ENCODE assay signal across 8 cellular contexts in genomic region chr2:181742908-181743722, GRCh38.
A peak's percentile ranks its signal among the peaks of the same experiment; 100 is the strongest.
DNase-seq lines count a peak whose midpoint lies in the region; ATAC-seq and TF ChIP-seq lines count a peak whose summit lies in the region.

No MANE protein-coding gene starts in this region.

- no peaks in the 10 kb centered on the region for H3K27me3 ChIP-seq in lower lobe of right lung (ENCODE audit: low read depth)
- no peaks in the 10 kb centered on the region for H3K27me3 ChIP-seq in upper lobe of left lung

- TF ChIP-seq POLR2A in upper lobe of left lung (IDR thresholded peaks at IDR 0.05): no peak

- H3K36me3 ChIP-seq in lower lobe of right lung (no peaks in the 10 kb centered on the region), upper lobe of left lung (no peaks in the 10 kb centered on the region)

- TF ChIP-seq CTCF in LNCaP clone FGC (IDR thresholded peaks at IDR 0.05; ENCODE audit: control insufficient read depth, extremely low read depth, insufficient read depth): peak; percentile 54
- TF ChIP-seq CTCF in RWPE1 (conservative IDR thresholded peaks at IDR 0.05; ENCODE audit: low read depth): peak; percentile 68
- TF ChIP-seq CTCF in coronary artery (IDR thresholded peaks at IDR 0.05): peak; percentile 49
- TF ChIP-seq CTCF in lower lobe of right lung (IDR thresholded peaks at IDR 0.05): peak; percentile 69
- TF ChIP-seq CTCF in upper lobe of left lung (IDR thresholded peaks at IDR 0.05): peak; percentile 52 to 75 (median 63)

- H3K4me1 ChIP-seq in lower lobe of right lung (peaks cover 7% of the 10 kb centered on the region), upper lobe of left lung (peaks cover 0 to 6% (median 2%) of the 10 kb centered on the region in 4 donors)

- H3K4me3 ChIP-seq in LNCaP clone FGC (ENCODE audit: low read depth, low read length): no peak overlapping the region
- no peak overlapping the region for H3K4me3 ChIP-seq in coronary artery
- no peak overlapping the region for H3K4me3 ChIP-seq in lower lobe of right lung
- H3K4me3 ChIP-seq in upper lobe of left lung: no peak overlapping the region

- H3K4me3 Mint-ChIP-seq in stimulated activated effector memory CD8-positive, alpha-beta T cell treated with anti-CD3 and anti-CD28 coated beads, Interleukin-12 subunit alpha, Interleukin-12 subunit beta, amount 100 ng/mL, for 72 hours: no peak overlapping the region

- CTCF ChIA-PET in RWPE1 (lab: Yijun Ruan, JAX): interaction anchor here (0.6 to 1.3 kb wide), 13 partner anchors 20 to 894 kb away, joined by 3 to 13 read pairs (median 4); no protein-coding TSS in a partner anchor

- H3K27ac Mint-ChIP-seq in stimulated activated effector memory CD8-positive, alpha-beta T cell treated with anti-CD3 and anti-CD28 coated beads, Interleukin-12 subunit alpha, Interleukin-12 subunit beta, amount 100 ng/mL, for 72 hours: no peak overlapping the region

- intact Hi-C loops in lower lobe of right lung (cut with DNase I): loop anchor here (10.0 kb wide), 2 partner anchors 162 to 342 kb away; no protein-coding TSS in a partner anchor

- H3K27ac ChIP-seq in RWPE1 (no peak overlapping the region), coronary artery (no peak overlapping the region), lower lobe of right lung (no peak overlapping the region), upper lobe of left lung (no peak overlapping the region)

- no peaks in the 10 kb centered on the region for H3K36me3 Mint-ChIP-seq in stimulated activated effector memory CD8-positive, alpha-beta T cell treated with anti-CD3 and anti-CD28 coated beads, Interleukin-12 subunit alpha, Interleukin-12 subunit beta, amount 100 ng/mL, for 72 hours

- H3K9me3 ChIP-seq in lower lobe of right lung (no peaks in the 10 kb centered on the region), upper lobe of left lung (no peaks in the 10 kb centered on the region)

- POLR2A ChIA-PET in RWPE1 (lab: Yijun Ruan, JAX; ENCODE audit: low non-redundant PET): no interaction called here

- no peaks in the 10 kb centered on the region for H3K4me1 Mint-ChIP-seq in stimulated activated effector memory CD8-positive, alpha-beta T cell treated with anti-CD3 and anti-CD28 coated beads, Interleukin-12 subunit alpha, Interleukin-12 subunit beta, amount 100 ng/mL, for 72 hours

- DNase-seq in AG20443 (ENCODE audit: low spot score) (peak; percentile 49), LNCaP clone FGC (ENCODE audit: low read depth) (peak; percentile 42), RWPE1 (ENCODE audit: low spot score) (peak; percentile 42), coronary artery (ENCODE audit: low spot score) (no peak), lower lobe of right lung (no peak), upper lobe of left lung (peak in 1 of 2 donors; percentile 33)
- no peak for DNase-seq in stimulated activated effector memory CD8-positive, alpha-beta T cell treated with anti-CD3 and anti-CD28 coated beads, Interleukin-12 subunit alpha, Interleukin-12 subunit beta, amount 100 ng/mL, for 72 hours (ENCODE audit: low spot score in 2 of 2)

- ATAC-seq in GM18502 (IDR thresholded peaks at IDR 0.05; ENCODE audit: poor library complexity, unreplicated experiment) (peak; percentile 64), lower lobe of right lung (peak in 1 of 2 donors; percentile 80), upper lobe of left lung (ENCODE audit: low FRiP score in 2 of 2) (peak in 1 of 2 donors; percentile 64)
- no peak for ATAC-seq in stimulated activated effector memory CD8-positive, alpha-beta T cell treated with anti-CD3 and anti-CD28 coated beads, Interleukin-12 subunit alpha, Interleukin-12 subunit beta, amount 100 ng/mL, for 72 hours

- TF ChIP-seq EP300 in upper lobe of left lung (IDR thresholded peaks at IDR 0.05): no peak

- no peaks in the 10 kb centered on the region for H3K9me3 Mint-ChIP-seq in stimulated activated effector memory CD8-positive, alpha-beta T cell treated with anti-CD3 and anti-CD28 coated beads, Interleukin-12 subunit alpha, Interleukin-12 subunit beta, amount 100 ng/mL, for 72 hours

- WGBS in upper lobe of left lung, 2 donors: 23 to 24% methylated on average over 6 of the region's 6 CpGs

Comparison
In these comparisons a context has a peak if more than half of its experiments do, and no peak if none do; other contexts are left out.
1. DNase-seq: peak in AG20443 (single experiment), LNCaP clone FGC (single experiment) and RWPE1 (single experiment); none in coronary artery (single experiment), lower lobe of right lung (single experiment) and stimulated activated effector memory CD8-positive, alpha-beta T cell treated with anti-CD3 and anti-CD28 coated beads, Interleukin-12 subunit alpha, Interleukin-12 subunit beta, amount 100 ng/mL, for 72 hours (0 of 2).
2. Peak in every context shown above with its lines, with median percentiles within 50 percentile points of each other: CTCF ChIP-seq.